ENCODE assay signal across 26 cellular contexts in the genomic region with DNA sequence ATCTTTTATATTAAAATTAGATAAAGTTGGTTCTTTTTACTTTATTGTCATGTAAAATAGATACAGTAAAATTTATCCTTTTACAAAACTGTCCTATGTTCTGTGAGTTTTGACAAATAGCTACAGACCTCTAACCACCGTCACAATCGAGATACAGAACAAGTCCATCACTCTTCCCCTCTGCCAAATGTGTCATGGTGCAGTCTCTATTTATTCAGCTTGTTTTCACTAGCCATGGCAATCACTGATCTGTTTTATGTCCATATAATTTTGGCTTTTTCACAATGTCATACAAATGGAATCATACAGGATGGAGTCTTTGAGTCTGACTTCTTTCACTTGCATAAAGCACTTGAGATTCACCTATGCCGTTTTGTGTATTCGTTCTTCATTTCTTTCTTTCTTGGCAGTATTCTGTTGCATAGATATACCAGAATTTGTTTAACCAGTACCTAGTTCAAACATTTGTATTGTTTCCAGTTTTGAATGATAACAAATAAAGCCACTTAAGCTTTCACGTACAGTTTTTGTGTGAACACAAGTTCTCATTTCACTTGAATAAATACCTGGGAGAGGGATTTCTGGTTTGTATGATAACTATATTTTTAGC.
DNase-seq lines count a peak whose midpoint lies in the region; ATAC-seq and TF ChIP-seq lines count a peak whose summit lies in the region.
"Had no signal": no experiment of that assay in that cellular context is flagged by ENCODE, and none has a peak within 500 bp of the region (broad histone marks: within the 10 kb centered on the region; RNA-seq: fewer than 3 reads in every experiment).

No MANE protein-coding gene starts in this region.

- H3K9me3 ChIP-seq in left ventricle myocardium inferior (replicated peaks): peaks cover 20% of the 10 kb centered on the region
- no peaks in the 10 kb centered on the region for H3K9me3 ChIP-seq in CD4-positive, alpha-beta memory T cell (ENCODE audit: control insufficient read depth in 1 of 2, low read length in 2 of 2)
- H3K9me3 ChIP-seq: breast epithelium had no signal

- H3K27me3 Mint-ChIP-seq in CD4-positive, alpha-beta memory T cell: no peaks in the 10 kb centered on the region
- H3K27me3 Mint-ChIP-seq in activated naive CD4-positive, alpha-beta T cell treated with anti-CD3 and anti-CD28 coated beads for 36 hours (ENCODE audit: low read depth): no peaks in the 10 kb centered on the region
- H3K27me3 Mint-ChIP-seq: activated naive CD4-positive, alpha-beta T cell treated with anti-CD3 and anti-CD28 coated beads, Interleukin-2, amount 50 U/mL, for 24 hours; B cell; CD8-positive, alpha-beta memory T cell; stimulated activated naive CD8-positive, alpha-beta T cell treated with anti-CD3 and anti-CD28 coated beads, Interleukin-15, Interleukin-2, amounts not matched to agents 100 ng/mL and 50 ng/mL, for 24 hours had no signal

- CTCF ChIA-PET in CD4-positive, alpha-beta memory T cell (lab: Charles Lee; ENCODE audit: partially characterized antibody): no interaction called here
- CTCF ChIA-PET in activated naive CD4-positive, alpha-beta T cell treated with anti-CD3 and anti-CD28 coated beads for 36 hours (lab: Charles Lee): no interaction called here

- ATAC-seq in Right ventricle myocardium inferior (no peak), HG02870 (IDR thresholded peaks at IDR 0.05; ENCODE audit: unreplicated experiment) (no peak)
- ATAC-seq: activated CD4-positive, CD25-positive, alpha-beta regulatory T cell treated with anti-CD3 and anti-CD28 coated beads, Interleukin-2, amount 50 U/mL, for 24 hours had no signal

- H3K36me3 Mint-ChIP-seq in CD4-positive, alpha-beta memory T cell: no peaks in the 10 kb centered on the region
- no peaks in the 10 kb centered on the region for H3K36me3 Mint-ChIP-seq in activated naive CD4-positive, alpha-beta T cell treated with anti-CD3 and anti-CD28 coated beads for 36 hours (ENCODE audit: low read depth)

- no peak overlapping the region for H3K4me3 Mint-ChIP-seq in CD4-positive, alpha-beta memory T cell
- no peak overlapping the region for H3K4me3 Mint-ChIP-seq in activated naive CD4-positive, alpha-beta T cell treated with anti-CD3 and anti-CD28 coated beads for 36 hours
- H3K4me3 Mint-ChIP-seq: activated naive CD4-positive, alpha-beta T cell treated with anti-CD3 and anti-CD28 coated beads, Interleukin-2, amount 50 U/mL, for 24 hours; B cell; CD8-positive, alpha-beta memory T cell; nephron progenitor cell; stimulated activated naive CD8-positive, alpha-beta T cell treated with anti-CD3 and anti-CD28 coated beads, Interleukin-15, Interleukin-2, amounts not matched to agents 100 ng/mL and 50 ng/mL, for 24 hours had no signal

- no peak overlapping the region for H3K27ac Mint-ChIP-seq in CD4-positive, alpha-beta memory T cell
- H3K27ac Mint-ChIP-seq in activated naive CD4-positive, alpha-beta T cell treated with anti-CD3 and anti-CD28 coated beads for 36 hours: no peak overlapping the region
- H3K27ac Mint-ChIP-seq: activated naive CD4-positive, alpha-beta T cell treated with anti-CD3 and anti-CD28 coated beads, Interleukin-2, amount 50 U/mL, for 24 hours; B cell; CD8-positive, alpha-beta memory T cell; nephron progenitor cell; stimulated activated naive CD8-positive, alpha-beta T cell treated with anti-CD3 and anti-CD28 coated beads, Interleukin-15, Interleukin-2, amounts not matched to agents 100 ng/mL and 50 ng/mL, for 24 hours had no signal

- no peak overlapping the region for H3K4me3 ChIP-seq in left ventricle myocardium inferior
- no peak overlapping the region for H3K4me3 ChIP-seq in CD4-positive, alpha-beta memory T cell (ENCODE audit: low read length in 2 of 2)
- H3K4me3 ChIP-seq: breast epithelium, skin epidermis had no signal

- TF ChIP-seq CTCF in left ventricle myocardium inferior (IDR thresholded peaks at IDR 0.05; ENCODE audit: borderline replicate concordance): no peak

- no peaks in the 10 kb centered on the region for H3K27me3 ChIP-seq in left ventricle myocardium inferior (ENCODE audit: low read depth)
- no peaks in the 10 kb centered on the region for H3K27me3 ChIP-seq in CD4-positive, alpha-beta memory T cell (ENCODE audit: insufficient read depth, low read length)
- H3K27me3 ChIP-seq: breast epithelium had no signal

- H3K4me1 Mint-ChIP-seq in CD4-positive, alpha-beta memory T cell: no peaks in the 10 kb centered on the region
- H3K4me1 Mint-ChIP-seq in activated naive CD4-positive, alpha-beta T cell treated with anti-CD3 and anti-CD28 coated beads for 36 hours (ENCODE audit: low read depth): no peaks in the 10 kb centered on the region
- H3K4me1 Mint-ChIP-seq: activated naive CD4-positive, alpha-beta T cell treated with anti-CD3 and anti-CD28 coated beads, Interleukin-2, amount 50 U/mL, for 24 hours; B cell; CD8-positive, alpha-beta memory T cell; nephron progenitor cell had no signal

- H3K9me3 Mint-ChIP-seq in CD4-positive, alpha-beta memory T cell: peaks cover 0 to 20% (median under 1%) of the 10 kb centered on the region in 8 donors
- H3K9me3 Mint-ChIP-seq in activated naive CD4-positive, alpha-beta T cell treated with anti-CD3 and anti-CD28 coated beads for 36 hours: peaks cover 5% of the 10 kb centered on the region

- H3K36me3 ChIP-seq in left ventricle myocardium inferior: no peaks in the 10 kb centered on the region
- H3K36me3 ChIP-seq in CD4-positive, alpha-beta memory T cell (ENCODE audit: insufficient read depth, low read length): no peaks in the 10 kb centered on the region
- H3K36me3 ChIP-seq: breast epithelium had no signal

- intact Hi-C loops in left ventricle myocardium inferior (cut with micrococcal nuclease): no loop called here
- intact Hi-C loops in Right ventricle myocardium inferior (cut with DNase I): loop anchor here (5.0 kb wide), 2 partner anchors 65 to 135 kb away; no protein-coding TSS in a partner anchor
- intact Hi-C loops in CD4-positive, alpha-beta memory T cell (cut with micrococcal nuclease): no loop called here
- intact Hi-C loops in activated naive CD4-positive, alpha-beta T cell treated with anti-CD3 and anti-CD28 coated beads for 36 hours (cut with micrococcal nuclease): no loop called here

- POLR2A ChIA-PET in CD4-positive, alpha-beta memory T cell (lab: Charles Lee; ENCODE audit: partially characterized antibody): no interaction called here

- H3K27ac ChIP-seq in left ventricle myocardium inferior (replicated peaks): peak overlapping the region; percentile 48
- H3K27ac ChIP-seq in CD4-positive, alpha-beta memory T cell (ENCODE audit: low read depth, low read length): no peak overlapping the region
- H3K27ac ChIP-seq: breast epithelium, epithelial cell of prostate, skin epidermis had no signal

- peaks cover 31% of the 10 kb centered on the region for H3K4me1 ChIP-seq in left ventricle myocardium inferior
- H3K4me1 ChIP-seq in CD4-positive, alpha-beta memory T cell (ENCODE audit: insufficient read depth, low read length): no peaks in the 10 kb centered on the region
- H3K4me1 ChIP-seq: breast epithelium had no signal

- DNase-seq in left ventricle myocardium inferior: no peak
- DNase-seq in Right ventricle myocardium inferior (ENCODE audit: missing footprints): no peak
- DNase-seq in NCI-H2081 treated with DMSO at 0.1 percent for 48 hours (lab: John Stamatoyannopoulos, UW): peak; percentile 99
- DNase-seq in NCI-H748 treated with DMSO at 0.1 percent for 48 hours (lab: John Stamatoyannopoulos, UW): peak; percentile 98
- no peak for DNase-seq in CD4-positive, alpha-beta memory T cell
- DNase-seq in NAMALWA (ENCODE audit: low spot score): no peak
- no peak for DNase-seq in activated naive CD4-positive, alpha-beta T cell treated with anti-CD3 and anti-CD28 coated beads for 36 hours
- DNase-seq: activated CD4-positive, alpha-beta T cell treated with anti-CD3 and anti-CD28 coated beads, Interleukin-2, amount 50 U/mL, for 48 hours; activated CD8-positive, alpha-beta memory T cell treated with anti-CD3 and anti-CD28 coated beads, Interleukin-2, amount 50 U/mL, for 4 hours; amygdala; CD8-positive, alpha-beta memory T cell; DMS79; effector CD8-positive, alpha-beta T cell; GDM1; GOT3; kidney glomerular epithelial cell; NCI-H2171; nephron progenitor cell had no signal

Comparison
In these comparisons a context has a peak if more than half of its experiments do, and no peak if none do; other contexts are left out.
1. DNase-seq: peak in NCI-H2081 treated with DMSO at 0.1 percent for 48 hours (single experiment) and NCI-H748 treated with DMSO at 0.1 percent for 48 hours (single experiment); none in left ventricle myocardium inferior (single experiment), Right ventricle myocardium inferior (single experiment), CD4-positive, alpha-beta memory T cell (0 of 5), NAMALWA (single experiment) and activated naive CD4-positive, alpha-beta T cell treated with anti-CD3 and anti-CD28 coated beads for 36 hours (single experiment).